1 cellular context compared by ENCODE assay signal in the genomic region with DNA sequence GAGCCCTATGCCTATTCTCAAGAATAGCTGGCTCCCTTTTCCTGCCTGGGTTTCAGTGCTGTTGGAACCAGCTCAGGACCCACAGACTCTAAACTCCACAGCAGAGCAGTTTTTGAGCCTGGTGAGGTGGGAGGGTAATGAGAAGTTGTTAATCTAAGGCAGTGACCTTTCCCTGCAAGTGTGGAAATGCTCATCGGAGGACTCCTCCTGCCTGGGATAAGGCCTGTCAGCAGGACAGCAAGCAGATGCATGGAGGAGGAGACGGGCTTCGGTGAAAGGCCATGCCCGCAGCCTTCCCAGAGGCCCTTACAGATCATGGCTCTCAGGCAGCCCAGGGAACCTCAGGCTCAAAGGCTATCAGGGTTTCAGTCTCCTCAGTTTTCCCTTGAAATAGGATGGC.
TF ChIP-seq lines count a peak whose summit lies in the region.

No MANE protein-coding gene starts in this region.

TF ChIP-seq in WTC11, 78 proteins besides CTCF, POLR2A, EP300 and RAD21 (continued from another document):
- TF ChIP-seq SOX15 (CRISPR knock-in tag; IDR thresholded peaks at IDR 0.05) (no peak), NFATC4 (CRISPR knock-in tag; IDR thresholded peaks at IDR 0.05) (no peak), NFE2L1 (CRISPR knock-in tag; IDR thresholded peaks at IDR 0.05) (no peak)
